Comparison of ENCODE assay signal across 13 cellular contexts in genomic region chrX:17527932-17528331, GRCh38.
A peak's percentile ranks its signal among the peaks of the same experiment; 100 is the strongest.
DNase-seq lines count a peak whose midpoint lies in the region; ATAC-seq and TF ChIP-seq lines count a peak whose summit lies in the region.
"Had no signal": no experiment of that assay in that cellular context is flagged by ENCODE, and none has a peak within 500 bp of the region (broad histone marks: within the 10 kb centered on the region; RNA-seq: fewer than 3 reads in every experiment).

No MANE protein-coding gene starts in this region.

- H3K27ac ChIP-seq in IMR-90 (ENCODE audit: insufficient read depth, low read length) (peak overlapping the region; percentile 30; the same call in 1 of the 2 replicates), heart right ventricle (peak overlapping the region in 7 of 10 donors; percentile 15 to 82 (median 58)), spleen (peak overlapping the region; percentile 5 to 84 (median 74))

- DNase-seq in IMR-90: no peak
- DNase-seq in OCI-M1 (lab: John Stamatoyannopoulos, UW): peak; percentile 8
- DNase-seq in heart right ventricle: no peak
- DNase-seq in spleen: no peak
- DNase-seq in NCI-H524 treated with DMSO at 0.1 percent for 48 hours (lab: John Stamatoyannopoulos, UW): no peak
- DNase-seq in NCI-H526 treated with DMSO at 0.1 percent for 48 hours (lab: John Stamatoyannopoulos, UW): no peak
- no peak for DNase-seq in NCI-H748 (lab: John Stamatoyannopoulos, UW; ENCODE audit: unreplicated experiment)
- DNase-seq: activated CD4-positive, CD25-positive, alpha-beta regulatory T cell; activated naive CD4-positive, alpha-beta T cell treated with anti-CD3 and anti-CD28 coated beads, Interleukin-2, amount 10 ng/mL, durations not matched to agents 7 days and 5 days; CD4-positive, alpha-beta T cell; effector memory CD4-positive, alpha-beta T cell had no signal

- H4K8ac ChIP-seq in IMR-90 (ENCODE audit: low read depth in 2 of 2, low read length in 2 of 2): no peak overlapping the region

- no peak overlapping the region for H2AK5ac ChIP-seq in IMR-90 (ENCODE audit: low read depth, low read length)

- no peak for ATAC-seq in IMR-90 (ENCODE audit: low read depth)
- peak in 5 of 8 donors; percentile 16 to 55 (median 19) for ATAC-seq in heart right ventricle
- ATAC-seq in HG02642 (IDR thresholded peaks at IDR 0.05; ENCODE audit: poor library complexity, unreplicated experiment): no peak

- TF ChIP-seq POLR2A in IMR-90 (IDR thresholded peaks at IDR 0.05; ENCODE audit: low read depth, low read length) (no peak), spleen (IDR thresholded peaks at IDR 0.05) (no peak)

- H2BK5ac ChIP-seq in IMR-90 (ENCODE audit: low read depth, low read length, poor library complexity, severe bottlenecking): no peak overlapping the region

- H2BK20ac ChIP-seq in IMR-90 (ENCODE audit: low read depth, low read length): no peak overlapping the region

- TF ChIP-seq CTCF in IMR-90 (conservative IDR thresholded peaks at IDR 0.05; ENCODE audit: low read depth, low read length): no peak
- TF ChIP-seq CTCF in heart right ventricle (IDR thresholded peaks at IDR 0.05): no peak
- no peak for TF ChIP-seq CTCF in spleen (IDR thresholded peaks at IDR 0.05 in 8 of 11, conservative IDR thresholded peaks at IDR 0.05 in 3 of 11)

- H3K27me3 ChIP-seq in IMR-90 (ENCODE audit: control insufficient read depth, insufficient read depth, low read length): no peaks in the 10 kb centered on the region
- no peaks in the 10 kb centered on the region for H3K27me3 ChIP-seq in heart right ventricle
- peaks cover 0 to 8% (median 0%) of the 10 kb centered on the region in 7 donors for H3K27me3 ChIP-seq in spleen (replicated peaks in 1 of 7)
- H3K27me3 ChIP-seq: pancreas had no signal

- no peaks in the 10 kb centered on the region for H3K79me1 ChIP-seq in IMR-90 (ENCODE audit: low read depth in 1 of 2, low read length in 2 of 2)

- no peaks in the 10 kb centered on the region for H3K9me3 ChIP-seq in IMR-90 (ENCODE audit: control insufficient read depth, insufficient read depth, low read length)
- no peaks in the 10 kb centered on the region for H3K9me3 ChIP-seq in heart right ventricle
- no peaks in the 10 kb centered on the region for H3K9me3 ChIP-seq in spleen
- H3K9me3 ChIP-seq: pancreas had no signal

- H2BK15ac ChIP-seq in IMR-90 (ENCODE audit: low read depth, low read length): no peak overlapping the region

- H4K20me1 ChIP-seq in IMR-90 (ENCODE audit: insufficient read depth, low read length): no peaks in the 10 kb centered on the region

- peak overlapping the region; percentile 57; the same call in 1 of the 2 replicates for H3K18ac ChIP-seq in IMR-90 (ENCODE audit: low read depth, low read length)

- no peak overlapping the region for H3K56ac ChIP-seq in IMR-90 (ENCODE audit: extremely low read depth, insufficient read depth, low read length)

- no peak overlapping the region for H2BK120ac ChIP-seq in IMR-90 (ENCODE audit: low read depth, low read length)

- H4K91ac ChIP-seq in IMR-90 (ENCODE audit: insufficient read depth, low read depth, low read length): no peak overlapping the region

- 0 out of 2 replicates have a peak overlapping the region, but pooled peaks have one; percentile 27 for H4K5ac ChIP-seq in IMR-90 (ENCODE audit: low read depth, low read length)

- BruUV-seq in IMR-90 (replicated peaks; lab: Mats Ljungman, UMichigan): no TSS peak

- no peak overlapping the region for H2AFZ ChIP-seq in IMR-90 (replicated peaks; ENCODE audit: low read length, poor library complexity)

- peaks cover 2% of the 10 kb centered on the region; the same call in 1 of the 2 replicates for H3K9me1 ChIP-seq in IMR-90 (ENCODE audit: insufficient read depth, low read length)

- no peak overlapping the region for H2AK9ac ChIP-seq in IMR-90 (replicated peaks; ENCODE audit: low read depth, low read length, poor library complexity)

- in situ Hi-C loops in IMR-90 (cut with MboI; ENCODE audit: low sequenced_read_pairs): loop anchor here (10.0 kb wide), 1 partner anchor 153 kb away; the partner anchor contains the start of gene NHS

- no peak overlapping the region for H3K4me3 ChIP-seq in IMR-90 (ENCODE audit: insufficient read depth, low read depth, low read length)
- no peak overlapping the region for H3K4me3 ChIP-seq in heart right ventricle
- peak overlapping the region in 1 of 8 donors; percentile 23 for H3K4me3 ChIP-seq in spleen
- H3K4me3 ChIP-seq: pancreas had no signal

- H3K9ac ChIP-seq in IMR-90 (ENCODE audit: low read depth, low read length): no peak overlapping the region

- no peak for TF ChIP-seq RAD21 in IMR-90 (IDR thresholded peaks at IDR 0.05; ENCODE audit: low read length)

- no peak overlapping the region for H3K14ac ChIP-seq in IMR-90 (replicated peaks; ENCODE audit: low read depth, low read length)

- intact Hi-C loops in IMR-90 (cut with micrococcal nuclease): loop anchor here (2.0 to 5.0 kb wide), 2 partner anchors 153 to 286 kb away; partner anchors contain the start of gene NHS
- intact Hi-C loops in heart right ventricle (cut with DNase I): loop anchor here in 2 of 10 donors (5.0 to 10.0 kb wide), 2 partner anchors 153 to 156 kb away; partner anchors contain the start of gene NHS (in 1 of the 2)
- intact Hi-C loops in spleen (cut with DNase I; ENCODE audit: low total_unique reads): no loop called here

- H3K23ac ChIP-seq in IMR-90 (ENCODE audit: low read depth, low read length): no peak overlapping the region

- H3K36me3 ChIP-seq in IMR-90 (ENCODE audit: control insufficient read depth, insufficient read depth, low read length) (no peaks in the 10 kb centered on the region), heart right ventricle (no peaks in the 10 kb centered on the region), spleen (no peaks in the 10 kb centered on the region)
- H3K36me3 ChIP-seq: pancreas had no signal

- H3K4me1 ChIP-seq in IMR-90 (ENCODE audit: control insufficient read depth, insufficient read depth, low read length) (peaks cover 9% of the 10 kb centered on the region), heart right ventricle (peaks cover 0 to 25% (median 4%) of the 10 kb centered on the region in 9 donors), spleen (peaks cover 0 to 16% (median 0%) of the 10 kb centered on the region in 6 donors)

- no peak overlapping the region for H3K4ac ChIP-seq in IMR-90 (ENCODE audit: low read depth, low read length)

- WGBS in IMR-90 (ENCODE audit: extremely low coverage in 2 of 2, insufficient read length in 1 of 2), 2 experiments: no CpG with 5 or more reads among the region's 1 CpG
- 86 to 100% methylated on average over 1 of the region's 1 CpG for WGBS in heart right ventricle, 2 donors
- 11 to 48% (median 24%) methylated on average over 1 of the region's 1 CpG for WGBS in spleen, 5 donors

- POLR2A ChIA-PET in IMR-90 (lab: Charles Lee; ENCODE audit: unreplicated experiment): no interaction called here

- H3K4me2 ChIP-seq in IMR-90 (ENCODE audit: low read depth, low read length): no peak overlapping the region

- dilution Hi-C loops in IMR-90 (cut with HindIII; ENCODE audit: low sequenced_read_pairs, unreplicated experiment): no loop called here

- CTCF ChIA-PET in IMR-90 (lab: Yijun Ruan, JAX): no interaction called here

TF ChIP-seq in IMR-90, 13 proteins besides CTCF, POLR2A, EP300 and RAD21:
- TF ChIP-seq RFX5 (IDR thresholded peaks at IDR 0.05; ENCODE audit: low read depth, low read length) (no peak), SMC3 (IDR thresholded peaks at IDR 0.05; ENCODE audit: low read depth, low read length) (no peak), USF2 (IDR thresholded peaks at IDR 0.05; ENCODE audit: low read depth, low read length) (no peak), CHD1 (IDR thresholded peaks at IDR 0.05; ENCODE audit: low read depth, low read length) (no peak), NFE2L2 (IDR thresholded peaks at IDR 0.05; ENCODE audit: low read depth, low read length) (no peak), FOS (IDR thresholded peaks at IDR 0.05; ENCODE audit: low read depth, low read length) (no peak), MAZ (IDR thresholded peaks at IDR 0.05; ENCODE audit: borderline replicate concordance, low read depth, low read length) (no peak), ELK1 (IDR thresholded peaks at IDR 0.05; ENCODE audit: borderline replicate concordance, low read depth, low read length) (no peak), RCOR1 (IDR thresholded peaks at IDR 0.05; ENCODE audit: insufficient replicate concordance, low read length) (no peak), CEBPB (IDR thresholded peaks at IDR 0.05; ENCODE audit: low read depth, low read length) (no peak), MAFK (IDR thresholded peaks at IDR 0.05; ENCODE audit: low read depth, low read length) (no peak), MXI1 (IDR thresholded peaks at IDR 0.05; ENCODE audit: borderline replicate concordance, low read depth, low read length) (no peak), BHLHE40 (IDR thresholded peaks at IDR 0.05; ENCODE audit: low read depth, low read length) (no peak)

Comparison
In these comparisons a context has a peak if more than half of its experiments do, and no peak if none do; other contexts are left out.
1. ATAC-seq: peak in heart right ventricle (5 of 8); none in IMR-90 (single experiment) and HG02642 (single experiment).
2. Peak in every context shown above with its lines, with median percentiles within 50 percentile points of each other: H3K27ac ChIP-seq.